In the genomic region with DNA sequence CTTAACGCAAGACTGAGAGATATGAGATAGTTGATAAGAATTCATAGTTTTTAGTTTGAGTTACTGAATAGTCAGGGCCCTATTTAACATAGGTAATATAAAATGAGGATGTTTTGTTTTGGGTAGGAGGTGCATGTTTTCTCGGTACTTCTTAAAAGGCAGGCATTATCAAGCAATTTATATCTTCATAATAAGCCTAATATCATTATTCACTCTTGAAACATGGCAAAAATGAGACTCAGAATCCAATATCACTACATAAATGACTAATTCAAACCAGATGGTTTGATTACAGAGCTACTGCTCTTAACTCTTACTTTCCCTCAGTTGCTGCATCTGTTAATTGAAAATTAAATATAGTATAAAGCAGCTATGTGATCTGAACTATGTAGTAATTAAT, we compare ENCODE assay signal across 20 cellular contexts.
"Had no signal": no experiment of that assay in that cellular context is flagged by ENCODE, and none has a peak within 500 bp of the region (broad histone marks: within the 10 kb centered on the region; RNA-seq: fewer than 3 reads in every experiment).

No MANE protein-coding gene starts in this region.

- H3K27me3 ChIP-seq: MG63, SJSA1 had no signal

- DNase-seq: activated CD4-positive, alpha-beta memory T cell treated with anti-CD3 and anti-CD28 coated beads for 36 hours; activated CD4-positive, alpha-beta T cell treated with anti-CD3 and anti-CD28 coated beads, Interleukin-2, amount 10 ng/mL, durations not matched to agents 7 days and 5 days; activated CD4-positive, CD25-positive, alpha-beta regulatory T cell; activated CD8-positive, alpha-beta memory T cell treated with anti-CD3 and anti-CD28 coated beads for 24 hours; activated gamma-delta T cell; activated naive CD4-positive, alpha-beta T cell treated with anti-CD3 and anti-CD28 coated beads for 36 hours; activated T-cell treated with anti-CD3 and anti-CD28 coated beads for 4 hours; activated T-cell treated with anti-CD3 and anti-CD28 coated beads, Interleukin-2, amount 50 U/mL, for 48 hours; MG63; MV-4-11; NCI-H1092 treated with DMSO at 0.1 percent for 48 hours; NCI-H1436; NCI-H1694 treated with DMSO at 0.1 percent for 48 hours; NCI-H2081; NCI-H446; SHP77; T-helper 1 cell had no signal

- H3K4me3 ChIP-seq: MG63, SJSA1 had no signal

- H3K4me1 ChIP-seq: SJSA1 had no signal

- ATAC-seq: activated T-helper 17 cell treated with anti-CD3 and anti-CD28 coated beads, Interleukin-2, amount 50 U/mL, for 72 hours had no signal

- H3K9me3 ChIP-seq: MG63, SJSA1 had no signal

- H3K27ac ChIP-seq: SJSA1, VCaP had no signal

- H3K36me3 ChIP-seq: MG63, SJSA1 had no signal
